In genomic region chr3:46433118-46433517, GRCh38 we compare ENCODE assay signal across 11 cellular contexts. TPM values are rescaled to one million over a fixed set of nuclear protein-coding genes. Genes with fewer than 3 reads are reported as not detected.
"Had no signal": no experiment of that assay in that cellular context is flagged by ENCODE, and none has a peak within 500 bp of the region (broad histone marks: within the 10 kb centered on the region; RNA-seq: fewer than 3 reads in every experiment).

No MANE protein-coding gene starts in this region.

RNA-seq across cellular contexts. Expression of gene CCRL2, which starts 26.1 kb away (rescaled TPM):
- total RNA-seq: foreskin keratinocyte, neural crest cell, smooth muscle cell, vagina had no signal
- polyA plus RNA-seq: foreskin keratinocyte, smooth muscle cell had no signal

RNA-seq across cellular contexts. Expression of gene LTF, which starts 31.6 kb away (rescaled TPM):
- total RNA-seq: activated B cell treated with CpG ODN at 0.5 μM for 24 hours; activated CD8-positive, alpha-beta T cell treated with anti-CD3 and anti-CD28 coated beads for 36 hours; activated T-cell treated with anti-CD3 and anti-CD28 coated beads, Interleukin-2, amount 50 U/mL, for 4 hours; activated T-helper 17 cell treated with anti-CD3 and anti-CD28 coated beads, Interleukin-2, amount 50 U/mL, for 72 hours; endothelial cell of umbilical vein; foreskin keratinocyte; glomerular endothelial cell; neural crest cell; smooth muscle cell; vagina had no signal
- polyA plus RNA-seq: endothelial cell of umbilical vein; foreskin keratinocyte; naive thymus-derived CD4-positive, alpha-beta T cell; smooth muscle cell had no signal
